In genomic region chr9:20621553-20622329, GRCh38 we compare ENCODE assay signal across 8 cellular contexts. TPM values are rescaled to one million over a fixed set of nuclear protein-coding genes. Genes with fewer than 3 reads are reported as not detected.
DNase-seq lines count a peak whose midpoint lies in the region; ATAC-seq, FAIRE-seq and TF ChIP-seq lines count a peak whose summit lies in the region.

No MANE protein-coding gene starts in this region.

- H3K4me2 ChIP-seq in astrocyte (ENCODE audit: low read length) = peak overlapping the region; percentile 98

- H3K27me3 Mint-ChIP-seq in T-helper 1 cell treated with Interleukin-12 subunit alpha and Interleukin-12 subunit beta and Interleukin-4 antibody, amounts not matched to agents 30 μg/mL and 1 μg/mL, for 36 hours (ENCODE audit: low read depth) = peaks cover 3% of the 10 kb centered on the region
- peaks cover 7% of the 10 kb centered on the region for H3K27me3 Mint-ChIP-seq in astrocyte (ENCODE audit: low read depth, unreplicated experiment)

- H2AFZ ChIP-seq in astrocyte (ENCODE audit: low read depth, low read length) = peak overlapping the region; percentile 94

- H3K27me3 ChIP-seq in astrocyte (ENCODE audit: insufficient read depth, low read length) = no peaks in the 10 kb centered on the region

- H3K9me3 Mint-ChIP-seq in T-helper 1 cell treated with Interleukin-12 subunit alpha and Interleukin-12 subunit beta and Interleukin-4 antibody, amounts not matched to agents 30 μg/mL and 1 μg/mL, for 36 hours = no peaks in the 10 kb centered on the region
- H3K9me3 Mint-ChIP-seq in astrocyte (ENCODE audit: unreplicated experiment) = no peaks in the 10 kb centered on the region

- peaks cover 18% of the 10 kb centered on the region for H3K79me2 ChIP-seq in astrocyte (ENCODE audit: insufficient read depth, low read length)

- peaks cover 7% of the 10 kb centered on the region for H4K20me1 ChIP-seq in astrocyte (ENCODE audit: insufficient read depth, low read length)

- peak overlapping the region; percentile 95 for H3K27ac Mint-ChIP-seq in T-helper 1 cell treated with Interleukin-12 subunit alpha and Interleukin-12 subunit beta and Interleukin-4 antibody, amounts not matched to agents 30 μg/mL and 1 μg/mL, for 36 hours
- peak overlapping the region; percentile 88 for H3K27ac Mint-ChIP-seq in astrocyte (ENCODE audit: unreplicated experiment)

- H3K4me1 Mint-ChIP-seq in T-helper 1 cell treated with Interleukin-12 subunit alpha and Interleukin-12 subunit beta and Interleukin-4 antibody, amounts not matched to agents 30 μg/mL and 1 μg/mL, for 36 hours (ENCODE audit: low read depth) = peaks cover 48% of the 10 kb centered on the region
- H3K4me1 Mint-ChIP-seq in astrocyte (ENCODE audit: low read depth, unreplicated experiment) = peaks cover 24% of the 10 kb centered on the region

- FAIRE-seq in astrocyte (lab: Jason Lieb, UNC) = no peak

- H3K9ac ChIP-seq in astrocyte (ENCODE audit: low read length) = peak overlapping the region; percentile 84

- H3K36me3 ChIP-seq in astrocyte (ENCODE audit: insufficient read depth, low read length) = no peaks in the 10 kb centered on the region

- H3K27ac ChIP-seq in astrocyte (ENCODE audit: low read depth, low read length) = peak overlapping the region; percentile 67

- peaks cover 17% of the 10 kb centered on the region for H3K36me3 Mint-ChIP-seq in T-helper 1 cell treated with Interleukin-12 subunit alpha and Interleukin-12 subunit beta and Interleukin-4 antibody, amounts not matched to agents 30 μg/mL and 1 μg/mL, for 36 hours (ENCODE audit: low read depth)
- H3K36me3 Mint-ChIP-seq in astrocyte (ENCODE audit: low read depth, unreplicated experiment) = no peaks in the 10 kb centered on the region

- peak; percentile 9 for ATAC-seq in GM19452 (IDR thresholded peaks at IDR 0.05; ENCODE audit: unreplicated experiment)

- peak overlapping the region; percentile 81 for H3K4me3 ChIP-seq in Jurkat, Clone E6-1 (ENCODE audit: low read length)
- H3K4me3 ChIP-seq in astrocyte (ENCODE audit: insufficient read depth, low read depth, low read length) (peak overlapping the region; percentile 87), retinal pigment epithelial cell (ENCODE audit: low read length) (peak overlapping the region; percentile 83)

- H3K9me3 ChIP-seq in astrocyte (ENCODE audit: insufficient read depth, low read depth, low read length) = no peaks in the 10 kb centered on the region

- peak overlapping the region; percentile 93 for H3K4me3 Mint-ChIP-seq in T-helper 1 cell treated with Interleukin-12 subunit alpha and Interleukin-12 subunit beta and Interleukin-4 antibody, amounts not matched to agents 30 μg/mL and 1 μg/mL, for 36 hours
- H3K4me3 Mint-ChIP-seq in astrocyte (ENCODE audit: unreplicated experiment) = peak overlapping the region; percentile 96

- peaks cover 20% of the 10 kb centered on the region for H3K4me1 ChIP-seq in astrocyte (ENCODE audit: insufficient read depth, low read length)

- TF ChIP-seq CTCF in astrocyte (IDR thresholded peaks at IDR 0.05; ENCODE audit: insufficient read depth, low read depth, low read length) (no peak), retinal pigment epithelial cell (conservative IDR thresholded peaks at IDR 0.05; ENCODE audit: low read depth, low read length) (no peak)

- DNase-seq in CD1c-positive myeloid dendritic cell (ENCODE audit: extremely low spot score) = peak; percentile 51
- DNase-seq in Jurkat, Clone E6-1 (ENCODE audit: low read depth, low spot score) = peak; percentile 51
- DNase-seq in astrocyte (ENCODE audit: low read depth) = peak; percentile 75
- peak; percentile 59 to 70 for DNase-seq in hippocampal formation (lab: John Stamatoyannopoulos, UW)
- no peak for DNase-seq in retinal pigment epithelial cell (ENCODE audit: low read depth)
- DNase-seq in T1000 (lab: John Stamatoyannopoulos, UW) = no peak

RNA-seq across cellular contexts. Expression of gene MLLT3, which starts 0.6 kb away (rescaled TPM):
- polyA plus RNA-seq in Jurkat, Clone E6-1 (2012; ENCODE audit: insufficient read depth, insufficient read length) = 20.1 TPM
- 35.1 and 41.6 TPM in 2 replicates for total RNA-seq in astrocyte

Comparison
In these comparisons a context has a peak if more than half of its experiments do, and no peak if none do; other contexts are left out.
1. DNase-seq: peak in CD1c-positive myeloid dendritic cell (single experiment), Jurkat, Clone E6-1 (single experiment), astrocyte (single experiment) and hippocampal formation (2 of 2); none in retinal pigment epithelial cell (single experiment) and T1000 (single experiment).
2. Peak in every context shown above with its lines, with median percentiles within 50 percentile points of each other: H3K4me3 ChIP-seq.